20 cellular contexts compared by ENCODE assay signal in the genomic region with DNA sequence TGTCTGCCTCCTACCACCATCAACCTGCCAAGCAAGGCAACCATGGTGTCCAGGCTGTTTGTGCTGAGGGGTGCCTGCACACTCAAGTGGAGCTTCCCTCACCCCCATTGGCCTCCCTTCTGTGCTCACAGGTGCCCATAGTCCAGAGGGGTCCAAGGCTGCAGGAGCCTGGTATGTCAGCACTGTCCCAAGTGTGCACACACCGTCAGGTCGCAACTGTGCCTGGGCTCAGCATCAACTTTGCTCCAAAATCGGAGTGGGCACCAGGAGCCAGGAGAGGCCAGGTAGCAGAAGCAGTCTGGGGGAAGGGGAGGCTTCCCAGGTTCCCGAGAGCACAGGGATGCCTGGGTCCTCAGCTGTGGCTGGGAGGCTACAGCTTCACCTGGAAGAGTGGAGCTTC.
"Had no signal": no experiment of that assay in that cellular context is flagged by ENCODE, and none has a peak within 500 bp of the region (broad histone marks: within the 10 kb centered on the region; RNA-seq: fewer than 3 reads in every experiment).

No MANE protein-coding gene starts in this region.

- H3K9me3 Mint-ChIP-seq: type B pancreatic cell had no signal

- H3K27ac ChIP-seq: dorsolateral prefrontal cortex, neutrophil, pancreas, right lobe of liver, stomach, thyroid gland, uterus had no signal

- DNase-seq: dorsolateral prefrontal cortex; effector CD4-positive, alpha-beta T cell; head of caudate nucleus; mesenchymal stem cell; mucosa of descending colon; naive B cell; retina; right lobe of liver; small intestine; stimulated activated CD4-positive, alpha-beta T cell treated with anti-CD3 and anti-CD28 coated beads, Interleukin-15, amount 100 ng/mL, for 24 hours; stimulated activated CD4-positive, alpha-beta T cell treated with anti-CD3 and anti-CD28 coated beads, Interleukin-2, amount 100 ng/mL, for 48 hours; stimulated activated naive CD4-positive, alpha-beta T cell treated with Interleukin-2 at 50 U/mL for 16 hours; stomach; thyroid gland; uterus had no signal

- H3K36me3 Mint-ChIP-seq: mesothelial cell of epicardium, naive B cell, type B pancreatic cell had no signal

- H3K4me3 Mint-ChIP-seq: mesothelial cell of epicardium, naive B cell, type B pancreatic cell had no signal

- H3K27me3 ChIP-seq: dorsolateral prefrontal cortex, neutrophil, pancreas, right lobe of liver, stomach, thyroid gland, uterus had no signal

- H3K9me3 ChIP-seq: mucosa of descending colon, pancreas, right lobe of liver, thyroid gland, uterus had no signal

- H3K27me3 Mint-ChIP-seq: naive B cell, type B pancreatic cell had no signal

- H3K4me1 ChIP-seq: pancreas, right lobe of liver, stomach, thyroid gland, uterus had no signal

- H3K27ac Mint-ChIP-seq: mesothelial cell of epicardium, naive B cell, type B pancreatic cell had no signal

- ATAC-seq: left lobe of liver, mucosa of descending colon, pancreas had no signal

- H3K4me3 ChIP-seq: dorsolateral prefrontal cortex, mucosa of descending colon, pancreas, right lobe of liver, stomach, thyroid gland, uterus had no signal

- H3K4me1 Mint-ChIP-seq: mesothelial cell of epicardium, naive B cell had no signal

- H3K36me3 ChIP-seq: neutrophil, pancreas, right lobe of liver, stomach, thyroid gland, uterus had no signal
